ENCODE assay signal across 1 cellular context in the genomic region with DNA sequence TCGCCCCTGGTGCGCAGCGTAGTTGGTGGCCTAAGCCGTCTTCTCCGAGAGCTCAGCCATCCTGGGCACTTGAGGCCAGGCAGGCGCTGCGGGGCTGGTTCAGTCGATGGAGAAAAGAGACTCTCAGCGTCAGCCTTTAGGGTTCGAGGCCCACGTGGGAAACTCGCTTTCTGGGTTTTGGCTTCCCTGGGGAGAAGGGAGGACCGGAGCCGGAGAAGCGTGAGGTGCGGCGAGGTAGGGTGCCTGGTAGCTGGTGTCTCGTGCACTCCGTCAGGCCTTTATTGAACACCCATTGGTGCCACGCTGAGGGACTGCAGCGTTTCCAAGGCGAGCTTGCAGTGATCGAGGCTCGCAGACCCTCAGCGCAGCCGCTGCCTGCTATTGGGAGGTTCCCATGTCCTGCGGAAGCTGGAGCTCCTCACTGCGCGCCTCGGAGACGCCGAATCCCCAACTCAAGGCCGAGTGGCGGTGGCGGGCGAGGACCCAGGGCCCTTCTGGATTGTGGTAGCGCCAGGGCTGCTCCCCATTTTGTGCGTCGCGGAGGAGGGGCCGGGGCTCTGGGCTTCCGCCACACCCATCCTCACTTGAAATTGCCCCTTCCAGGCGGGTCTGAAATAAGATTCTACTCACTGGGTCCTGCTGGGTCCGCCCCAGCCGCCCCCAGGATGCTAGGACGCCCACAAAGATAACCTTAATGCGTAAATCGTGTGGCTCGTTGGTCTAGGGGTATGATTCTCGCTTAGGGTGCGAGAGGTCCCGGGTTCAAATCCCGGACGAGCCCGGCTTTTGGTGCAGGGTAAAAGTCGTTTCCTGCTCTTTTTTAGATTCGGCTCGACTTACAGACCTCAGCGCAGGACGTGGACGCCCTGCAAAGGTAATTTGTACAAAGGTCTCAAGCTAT.
TF ChIP-seq lines count a peak whose summit lies in the region.

No MANE protein-coding gene starts in this region.

TF ChIP-seq in A549, 52 proteins besides CTCF, POLR2A, EP300 and RAD21 (continued from another document):
- TF ChIP-seq GATA3 (IDR thresholded peaks at IDR 0.05; ENCODE audit: borderline replicate concordance) = 0 out of 2 replicates have a peak, but pooled peaks have one; percentile 32
- TF ChIP-seq POLR2AphosphoS2 (conservative IDR thresholded peaks at IDR 0.05; ENCODE audit: low read length) = no peak
- peak; percentile 84 for TF ChIP-seq SREBF2 (IDR thresholded peaks at IDR 0.05)
- no peak for TF ChIP-seq NFE2L2 (conservative IDR thresholded peaks at IDR 0.05; ENCODE audit: low read length)
- peak; percentile 16; the same call in 1 of the 2 replicates for TF ChIP-seq CHD4 (IDR thresholded peaks at IDR 0.05; ENCODE audit: borderline replicate concordance)
- no peak for TF ChIP-seq RARB (CRISPR knock-in tag; IDR thresholded peaks at IDR 0.05)
- TF ChIP-seq HOXB5 (CRISPR knock-in tag; IDR thresholded peaks at IDR 0.05) = 0 out of 2 replicates have a peak, but pooled peaks have one; percentile 38
- TF ChIP-seq, protein P1, sequence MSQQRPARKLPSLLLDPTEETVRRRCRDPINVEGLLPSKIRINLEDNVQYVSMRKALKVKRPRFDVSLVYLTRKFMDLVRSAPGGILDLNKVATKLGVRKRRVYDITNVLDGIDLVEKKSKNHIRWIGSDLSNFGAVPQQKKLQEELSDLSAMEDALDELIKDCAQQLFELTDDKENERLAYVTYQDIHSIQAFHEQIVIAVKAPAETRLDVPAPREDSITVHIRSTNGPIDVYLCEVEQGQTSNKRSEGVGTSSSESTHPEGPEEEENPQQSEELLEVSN (IDR thresholded peaks at IDR 0.05; ENCODE audit: borderline replicate concordance, low read depth) = peak; percentile 40; the same call in 1 of the 2 replicates
- TF ChIP-seq RNF2 (IDR thresholded peaks at IDR 0.05; ENCODE audit: borderline replicate concordance, low read depth) = peak; percentile 18; the same call in 1 of the 2 replicates
TF ChIP-seq in A549: peak in this region for 11.
